26 cellular contexts compared by ENCODE assay signal in genomic region chr1:58089898-58090535, GRCh38.
DNase-seq lines count a peak whose midpoint lies in the region; ATAC-seq, FAIRE-seq and TF ChIP-seq lines count a peak whose summit lies in the region.
"Had no signal": no experiment of that assay in that cellular context is flagged by ENCODE, and none has a peak within 500 bp of the region (broad histone marks: within the 10 kb centered on the region; RNA-seq: fewer than 3 reads in every experiment).

No MANE protein-coding gene starts in this region.

- H3K9me2 ChIP-seq in GM23338 (ENCODE audit: insufficient read depth), result no peaks in the 10 kb centered on the region
- H3K9me2 ChIP-seq in neural cell (ENCODE audit: insufficient read depth, low read length), result no peaks in the 10 kb centered on the region

- H3K9me3 ChIP-seq in A673 (ENCODE audit: low read depth, low read length, poor library complexity, severe bottlenecking) (no peaks in the 10 kb centered on the region), neural cell (ENCODE audit: low read length) (no peaks in the 10 kb centered on the region), prostate gland (no peaks in the 10 kb centered on the region)
- H3K9me3 ChIP-seq: A549; BLaER1 treated with 17β-estradiol and CSF1 and Interleukin-3, amounts not matched to agents 10 nM and 100 nM; SJCRH30 had no signal

- H3K36me3 ChIP-seq in A673 (ENCODE audit: insufficient read depth, low read length, poor library complexity, severe bottlenecking), result no peaks in the 10 kb centered on the region
- no peaks in the 10 kb centered on the region for H3K36me3 ChIP-seq in GM23338 (ENCODE audit: insufficient read depth)
- H3K36me3 ChIP-seq in neural cell (ENCODE audit: insufficient read depth, low read length), result no peaks in the 10 kb centered on the region
- no peaks in the 10 kb centered on the region for H3K36me3 ChIP-seq in prostate gland
- H3K36me3 ChIP-seq: BLaER1 treated with 17β-estradiol and CSF1 and Interleukin-3, amounts not matched to agents 10 nM and 100 nM; SJCRH30 had no signal

- H4K20me1 ChIP-seq in GM23338 (replicated peaks; ENCODE audit: insufficient read depth) (no peaks in the 10 kb centered on the region), neural cell (ENCODE audit: insufficient read depth) (no peaks in the 10 kb centered on the region)
- H4K20me1 ChIP-seq: BLaER1 treated with 17β-estradiol and CSF1 and Interleukin-3, amounts not matched to agents 10 nM and 100 nM had no signal

- H3K79me2 ChIP-seq in GM23338 (replicated peaks; ENCODE audit: insufficient read depth), result no peaks in the 10 kb centered on the region
- no peaks in the 10 kb centered on the region for H3K79me2 ChIP-seq in neural cell (replicated peaks; ENCODE audit: insufficient read depth, low read length)

- 0 out of 2 replicates have a peak, but pooled peaks cover 3% of the 10 kb centered on the region for H3F3A ChIP-seq in GM23338 (replicated peaks; ENCODE audit: low read depth)
- no peaks in the 10 kb centered on the region for H3F3A ChIP-seq in neural cell (ENCODE audit: insufficient read depth, low read length, poor library complexity, severe bottlenecking)

- H3K27me3 ChIP-seq in A673 (replicated peaks; ENCODE audit: insufficient read depth, low read depth, low read length, poor library complexity) (no peaks in the 10 kb centered on the region), GM23338 (ENCODE audit: insufficient read depth) (no peaks in the 10 kb centered on the region), neural cell (ENCODE audit: insufficient read depth, low read depth, low read length) (no peaks in the 10 kb centered on the region), prostate gland (replicated peaks; ENCODE audit: insufficient read depth) (no peaks in the 10 kb centered on the region)
- H3K27me3 ChIP-seq: BLaER1 treated with 17β-estradiol and CSF1 and Interleukin-3, amounts not matched to agents 10 nM and 100 nM had no signal

- no peak for TF ChIP-seq EP300 in neural cell (conservative IDR thresholded peaks at IDR 0.05; ENCODE audit: poor library complexity, severe bottlenecking)

- TF ChIP-seq RAD21 in neural cell (conservative IDR thresholded peaks at IDR 0.05), result no peak

- no peaks in the 10 kb centered on the region for H3K36me3 Mint-ChIP-seq in GM23338 (ENCODE audit: low read depth)
- H3K36me3 Mint-ChIP-seq in brain, result no peaks in the 10 kb centered on the region
- H3K36me3 Mint-ChIP-seq: CD4-positive, alpha-beta memory T cell had no signal

- H3K4me3 Mint-ChIP-seq in GM23338 (no peak overlapping the region), brain (peak overlapping the region in 3 of 5 experiments; percentile 0 to 22 (median 7))
- H3K4me3 Mint-ChIP-seq: CD4-positive, alpha-beta memory T cell; HFFc6 had no signal

- peak overlapping the region; percentile 27 for H3K27ac ChIP-seq in A673 (ENCODE audit: low read depth, low read length, poor library complexity, severe bottlenecking)
- H3K27ac ChIP-seq in GM23338 (ENCODE audit: low read depth), result no peak overlapping the region
- H3K27ac ChIP-seq in neural cell (ENCODE audit: low read length), result peak overlapping the region; percentile 58
- no peak overlapping the region for H3K27ac ChIP-seq in prostate gland
- H3K27ac ChIP-seq: A549; BLaER1 treated with 17β-estradiol and CSF1 and Interleukin-3, amounts not matched to agents 10 nM and 100 nM; HL-60; KMS-11; SJCRH30 had no signal

- CTCF ChIA-PET in A673 (lab: Charles Lee), result interaction anchor here (0.6 kb wide), 1 partner anchor 210 kb away, joined by 4 read pairs; no protein-coding TSS in a partner anchor

- H2AFZ ChIP-seq in GM23338 (no peak overlapping the region), neural cell (ENCODE audit: low read depth, low read length) (no peak overlapping the region)

- WGBS in prostate gland, result 52% methylated on average over 10 of the region's 10 CpGs

- 0 out of 2 replicates have a peak overlapping the region, but pooled peaks have one; percentile 15 for H3K4me2 ChIP-seq in GM23338
- no peak overlapping the region for H3K4me2 ChIP-seq in neural cell (ENCODE audit: low read length)
- H3K4me2 ChIP-seq: A549; BLaER1 treated with 17β-estradiol and CSF1 and Interleukin-3, amounts not matched to agents 10 nM and 100 nM; KMS-11 had no signal

- peak overlapping the region; percentile 25 for H3K9ac ChIP-seq in neural cell (ENCODE audit: low read length)
- H3K9ac ChIP-seq: BLaER1 treated with 17β-estradiol and CSF1 and Interleukin-3, amounts not matched to agents 10 nM and 100 nM; KMS-11 had no signal

- intact Hi-C loops in A673 (cut with micrococcal nuclease; ENCODE audit: unreplicated experiment), result no loop called here
- intact Hi-C loops in prostate gland (cut with DNase I), result no loop called here

- H3K27ac Mint-ChIP-seq in GM23338 (no peak overlapping the region), brain (peak overlapping the region in 4 of 5 experiments; percentile 8 to 65 (median 24))
- H3K27ac Mint-ChIP-seq: CD4-positive, alpha-beta memory T cell; HFFc6 had no signal

- no peak for FAIRE-seq in frontal cortex (lab: Jason Lieb, UNC)
- FAIRE-seq: A549, GM19239, H54, RCC 7860 had no signal

- H3K4me3 ChIP-seq in A673 (ENCODE audit: low read depth, low read length, poor library complexity, severe bottlenecking) (no peak overlapping the region), GM23338 (no peak overlapping the region), neural cell (ENCODE audit: low read length) (peak overlapping the region; percentile 1), prostate gland (no peak overlapping the region)
- H3K4me3 ChIP-seq: A549; BLaER1 treated with 17β-estradiol and CSF1 and Interleukin-3, amounts not matched to agents 10 nM and 100 nM; SJCRH30 had no signal

- DNase-seq in A673 (ENCODE audit: low spot score) (no peak), GM23338 (ENCODE audit: low spot score) (no peak), frontal cortex (ENCODE audit: low spot score in 2 of 2) (no peak), GM20000 (ENCODE audit: low spot score) (no peak), prostate gland (ENCODE audit: low spot score) (no peak)
- DNase-seq: CD4-positive, alpha-beta memory T cell; DMS53; EL; GF-D8; HFFc6; NCI-H1105 treated with DMSO at 0.1 percent for 48 hours; NCI-H2029 treated with DMSO at 0.1 percent for 48 hours; NCI-H2171 treated with DMSO at 0.1 percent for 48 hours; NCI-H446 treated with DMSO at 0.1 percent for 48 hours; OCI-M1; SJCRH30 had no signal

- TF ChIP-seq CTCF in A673 (conservative IDR thresholded peaks at IDR 0.05; ENCODE audit: low read depth, low read length) (no peak), GM23338 (conservative IDR thresholded peaks at IDR 0.05; ENCODE audit: low read depth in 2 of 2) (no peak), brain (conservative IDR thresholded peaks at IDR 0.05) (no peak), neural cell (IDR thresholded peaks at IDR 0.05; ENCODE audit: poor library complexity, severe bottlenecking) (no peak), GM20000 (IDR thresholded peaks at IDR 0.05; ENCODE audit: extremely low read depth, missing control alignments) (no peak), prostate gland (IDR thresholded peaks at IDR 0.05) (no peak)

- TF ChIP-seq POLR2A in prostate gland (IDR thresholded peaks at IDR 0.05), result no peak

- H3K4me1 Mint-ChIP-seq in GM23338, result peaks cover 43% of the 10 kb centered on the region
- H3K4me1 Mint-ChIP-seq in brain, result peaks cover 33% of the 10 kb centered on the region

- POLR2A ChIA-PET in A673 (lab: Charles Lee; ENCODE audit: low non-redundant PET), result interaction anchor here (1.4 kb wide), 1 partner anchor 385 kb away, joined by 4 read pairs; no protein-coding TSS in a partner anchor

- H3K9me3 Mint-ChIP-seq in GM23338, result no peaks in the 10 kb centered on the region
- H3K9me3 Mint-ChIP-seq in brain, result no peaks in the 10 kb centered on the region

- BruUV-seq in A673 (replicated peaks; lab: Mats Ljungman, UMichigan), result no TSS peak

- peaks cover 2% of the 10 kb centered on the region for H3K27me3 Mint-ChIP-seq in GM23338 (ENCODE audit: insufficient read depth, low read depth, poor library complexity)
- no peaks in the 10 kb centered on the region for H3K27me3 Mint-ChIP-seq in brain

- peaks cover 23% of the 10 kb centered on the region for H3K4me1 ChIP-seq in A673 (ENCODE audit: insufficient read depth, low read length, poor library complexity, severe bottlenecking)
- peaks cover 43% of the 10 kb centered on the region for H3K4me1 ChIP-seq in GM23338 (ENCODE audit: insufficient read depth)
- no peaks in the 10 kb centered on the region for H3K4me1 ChIP-seq in prostate gland (replicated peaks)
- H3K4me1 ChIP-seq: A549; BLaER1 treated with 17β-estradiol and CSF1 and Interleukin-3, amounts not matched to agents 10 nM and 100 nM; SJCRH30 had no signal

- ATAC-seq in GM23338, result no peak
- no peak for ATAC-seq in HG03342 (IDR thresholded peaks at IDR 0.05; ENCODE audit: unreplicated experiment)
- ATAC-seq: A549 had no signal

TF ChIP-seq in GM23338, 12 proteins besides CTCF, POLR2A, EP300 and RAD21 (continues in another document):
- no peak for TF ChIP-seq JUNB (IDR thresholded peaks at IDR 0.05; ENCODE audit: unreplicated experiment)

TF ChIP-seq in neural cell, 6 proteins besides CTCF, POLR2A, EP300 and RAD21:
- TF ChIP-seq POLR2AphosphoS5 (IDR thresholded peaks at IDR 0.05), result peak; percentile 6
- no peak for TF ChIP-seq EZH2 (IDR thresholded peaks at IDR 0.05; ENCODE audit: borderline replicate concordance, insufficient read depth, low read length, poor library complexity, severe bottlenecking)

Comparison
In these comparisons a context has a peak if more than half of its experiments do, and no peak if none do; other contexts are left out.
1. H3K27ac ChIP-seq: peak in A673 (single experiment) and neural cell (single experiment); none in GM23338 (single experiment) and prostate gland (0 of 2).